12 cellular contexts compared by ENCODE assay signal in the genomic region with DNA sequence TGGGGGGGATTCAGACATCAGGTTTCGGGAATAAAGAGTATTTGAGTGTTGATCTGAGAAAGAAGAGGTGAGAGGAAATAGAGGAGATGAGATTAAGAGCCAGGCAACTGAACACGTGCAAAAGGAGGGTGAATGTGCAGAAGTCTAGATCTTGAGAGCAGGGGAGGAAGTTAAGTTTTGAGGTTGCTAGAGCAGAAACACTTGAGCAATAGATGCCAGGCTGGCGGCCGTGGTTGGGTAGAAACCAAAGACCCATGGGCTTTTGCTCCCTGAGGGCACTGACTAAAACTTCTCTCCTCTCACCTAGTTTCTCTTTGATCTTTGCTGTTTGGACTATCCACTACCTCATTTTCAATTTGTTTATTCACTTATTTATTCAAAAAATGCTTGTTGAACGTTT.
A peak's percentile ranks its signal among the peaks of the same experiment; 100 is the strongest.
DNase-seq lines count a peak whose midpoint lies in the region; ATAC-seq and TF ChIP-seq lines count a peak whose summit lies in the region.
"Had no signal": no experiment of that assay in that cellular context is flagged by ENCODE, and none has a peak within 500 bp of the region (broad histone marks: within the 10 kb centered on the region; RNA-seq: fewer than 3 reads in every experiment).

No MANE protein-coding gene starts in this region.

- H3K4me3 Mint-ChIP-seq in activated CD4-positive, alpha-beta memory T cell treated with anti-CD3 and anti-CD28 coated beads for 36 hours: no peak overlapping the region

- H3K27me3 Mint-ChIP-seq in activated CD4-positive, alpha-beta memory T cell treated with anti-CD3 and anti-CD28 coated beads for 36 hours: no peaks in the 10 kb centered on the region

- peak; percentile 54 for DNase-seq in Right ventricle myocardium superior
- no peak for DNase-seq in cardiac septum (ENCODE audit: low spot score)
- DNase-seq in activated CD4-positive, alpha-beta memory T cell treated with anti-CD3 and anti-CD28 coated beads for 36 hours: peak; percentile 51
- DNase-seq in upper lobe of right lung: no peak
- DNase-seq in HCEC 1CT: no peak
- DNase-seq in WERI-Rb-1: no peak
- DNase-seq: activated CD8-positive, alpha-beta memory T cell treated with anti-CD3 and anti-CD28 coated beads, Interleukin-2, amount 50 U/mL, for 48 hours; BE2C; caudate nucleus; NCI-H1048 had no signal

- no peaks in the 10 kb centered on the region for H3K27me3 ChIP-seq in upper lobe of right lung
- no peaks in the 10 kb centered on the region for H3K27me3 ChIP-seq in WERI-Rb-1 (ENCODE audit: insufficient read depth, low read depth, severe bottlenecking)
- H3K27me3 ChIP-seq: BE2C had no signal

- intact Hi-C loops in Right ventricle myocardium superior (cut with DNase I): no loop called here
- intact Hi-C loops in cardiac septum (cut with DNase I): no loop called here
- intact Hi-C loops in activated CD4-positive, alpha-beta memory T cell treated with anti-CD3 and anti-CD28 coated beads for 36 hours (cut with micrococcal nuclease): no loop called here
- intact Hi-C loops in upper lobe of right lung (cut with DNase I): no loop called here

- no peak overlapping the region for H3K27ac Mint-ChIP-seq in activated CD4-positive, alpha-beta memory T cell treated with anti-CD3 and anti-CD28 coated beads for 36 hours

- POLR2A ChIA-PET in activated CD4-positive, alpha-beta memory T cell treated with anti-CD3 and anti-CD28 coated beads for 36 hours (lab: Charles Lee): no interaction called here

- ATAC-seq in Right ventricle myocardium superior (ENCODE audit: poor library complexity) (no peak), HG03460 (IDR thresholded peaks at IDR 0.05; ENCODE audit: unreplicated experiment) (peak; percentile 51), upper lobe of right lung (peak; percentile 79), HG03039 (IDR thresholded peaks at IDR 0.05; ENCODE audit: unreplicated experiment) (no peak)

- no peak for TF ChIP-seq CTCF in upper lobe of right lung (IDR thresholded peaks at IDR 0.05)
- TF ChIP-seq CTCF in WERI-Rb-1 (IDR thresholded peaks at IDR 0.05; ENCODE audit: low read depth, low read length): no peak

- H3K27ac ChIP-seq in upper lobe of right lung (no peak overlapping the region), WERI-Rb-1 (no peak overlapping the region)

- H3K36me3 ChIP-seq in upper lobe of right lung (no peaks in the 10 kb centered on the region), WERI-Rb-1 (no peaks in the 10 kb centered on the region)
- H3K36me3 ChIP-seq: BE2C had no signal

- H3K36me3 Mint-ChIP-seq in activated CD4-positive, alpha-beta memory T cell treated with anti-CD3 and anti-CD28 coated beads for 36 hours: no peaks in the 10 kb centered on the region

- no peaks in the 10 kb centered on the region for H3K9me3 ChIP-seq in upper lobe of right lung
- no peaks in the 10 kb centered on the region for H3K9me3 ChIP-seq in WERI-Rb-1 (ENCODE audit: severe bottlenecking)
- H3K9me3 ChIP-seq: BE2C had no signal

- CTCF ChIA-PET in activated CD4-positive, alpha-beta memory T cell treated with anti-CD3 and anti-CD28 coated beads for 36 hours (lab: Charles Lee): no interaction called here

- H3K9me3 Mint-ChIP-seq in activated CD4-positive, alpha-beta memory T cell treated with anti-CD3 and anti-CD28 coated beads for 36 hours: no peaks in the 10 kb centered on the region

- H3K4me1 ChIP-seq in upper lobe of right lung: no peaks in the 10 kb centered on the region

- peaks cover 17% of the 10 kb centered on the region for H3K4me1 Mint-ChIP-seq in activated CD4-positive, alpha-beta memory T cell treated with anti-CD3 and anti-CD28 coated beads for 36 hours (ENCODE audit: low read depth)

- H3K4me3 ChIP-seq in upper lobe of right lung: no peak overlapping the region
- H3K4me3 ChIP-seq in WERI-Rb-1 (ENCODE audit: low read depth, low read length): no peak overlapping the region

Comparison
In these comparisons a context has a peak if more than half of its experiments do, and no peak if none do; other contexts are left out.
1. DNase-seq: peak in Right ventricle myocardium superior (single experiment) and activated CD4-positive, alpha-beta memory T cell treated with anti-CD3 and anti-CD28 coated beads for 36 hours (single experiment); none in cardiac septum (single experiment), upper lobe of right lung (single experiment), HCEC 1CT (single experiment) and WERI-Rb-1 (single experiment).
2. ATAC-seq: peak in HG03460 (single experiment) and upper lobe of right lung (single experiment); none in Right ventricle myocardium superior (single experiment) and HG03039 (single experiment).